1 cellular context compared by ENCODE assay signal in the genomic region with DNA sequence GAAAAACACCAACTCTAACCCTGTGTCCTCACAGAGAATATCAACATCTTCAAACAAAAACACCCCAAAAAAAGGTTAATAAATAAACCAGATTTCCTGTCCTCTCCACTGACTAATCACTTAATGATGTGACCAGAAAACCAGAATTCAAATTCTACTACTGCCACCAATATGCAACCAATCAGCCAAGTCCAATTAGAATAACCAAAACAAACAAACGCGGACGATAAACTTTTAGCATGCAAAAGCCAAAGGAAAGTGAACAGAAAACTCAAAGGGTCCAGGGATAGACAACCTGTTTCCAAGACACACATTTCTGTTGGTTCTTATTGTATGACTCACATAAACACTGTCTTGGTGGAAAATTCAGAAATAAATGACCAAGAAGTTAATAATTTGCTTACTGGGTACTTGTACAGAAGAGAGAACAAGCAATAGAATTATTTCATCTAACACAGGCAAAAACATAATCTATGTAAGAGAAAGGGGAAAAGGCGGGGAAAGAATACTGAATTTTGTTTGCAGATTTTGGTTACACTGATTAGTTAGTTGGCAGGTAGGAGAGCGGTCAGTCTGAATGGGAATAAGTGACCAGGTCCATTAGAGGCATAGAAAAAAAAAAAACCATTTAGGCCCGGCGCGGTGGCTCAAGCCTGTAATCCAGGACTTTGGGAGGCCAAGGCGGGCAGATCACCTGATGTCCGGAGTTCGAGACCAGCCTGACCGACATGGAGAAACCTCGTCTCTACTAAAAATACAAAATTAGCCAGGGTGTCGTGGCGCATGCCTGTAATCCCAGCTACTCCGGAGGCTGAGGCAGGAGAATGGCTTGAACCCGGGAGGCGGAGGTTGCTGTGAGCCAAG.
TF ChIP-seq lines count a peak whose summit lies in the region.

No MANE protein-coding gene starts in this region.

TF ChIP-seq in HepG2, 621 proteins besides CTCF, POLR2A, EP300 and RAD21 (continued from another document and continues in another):
- TF ChIP-seq, protein P1, sequence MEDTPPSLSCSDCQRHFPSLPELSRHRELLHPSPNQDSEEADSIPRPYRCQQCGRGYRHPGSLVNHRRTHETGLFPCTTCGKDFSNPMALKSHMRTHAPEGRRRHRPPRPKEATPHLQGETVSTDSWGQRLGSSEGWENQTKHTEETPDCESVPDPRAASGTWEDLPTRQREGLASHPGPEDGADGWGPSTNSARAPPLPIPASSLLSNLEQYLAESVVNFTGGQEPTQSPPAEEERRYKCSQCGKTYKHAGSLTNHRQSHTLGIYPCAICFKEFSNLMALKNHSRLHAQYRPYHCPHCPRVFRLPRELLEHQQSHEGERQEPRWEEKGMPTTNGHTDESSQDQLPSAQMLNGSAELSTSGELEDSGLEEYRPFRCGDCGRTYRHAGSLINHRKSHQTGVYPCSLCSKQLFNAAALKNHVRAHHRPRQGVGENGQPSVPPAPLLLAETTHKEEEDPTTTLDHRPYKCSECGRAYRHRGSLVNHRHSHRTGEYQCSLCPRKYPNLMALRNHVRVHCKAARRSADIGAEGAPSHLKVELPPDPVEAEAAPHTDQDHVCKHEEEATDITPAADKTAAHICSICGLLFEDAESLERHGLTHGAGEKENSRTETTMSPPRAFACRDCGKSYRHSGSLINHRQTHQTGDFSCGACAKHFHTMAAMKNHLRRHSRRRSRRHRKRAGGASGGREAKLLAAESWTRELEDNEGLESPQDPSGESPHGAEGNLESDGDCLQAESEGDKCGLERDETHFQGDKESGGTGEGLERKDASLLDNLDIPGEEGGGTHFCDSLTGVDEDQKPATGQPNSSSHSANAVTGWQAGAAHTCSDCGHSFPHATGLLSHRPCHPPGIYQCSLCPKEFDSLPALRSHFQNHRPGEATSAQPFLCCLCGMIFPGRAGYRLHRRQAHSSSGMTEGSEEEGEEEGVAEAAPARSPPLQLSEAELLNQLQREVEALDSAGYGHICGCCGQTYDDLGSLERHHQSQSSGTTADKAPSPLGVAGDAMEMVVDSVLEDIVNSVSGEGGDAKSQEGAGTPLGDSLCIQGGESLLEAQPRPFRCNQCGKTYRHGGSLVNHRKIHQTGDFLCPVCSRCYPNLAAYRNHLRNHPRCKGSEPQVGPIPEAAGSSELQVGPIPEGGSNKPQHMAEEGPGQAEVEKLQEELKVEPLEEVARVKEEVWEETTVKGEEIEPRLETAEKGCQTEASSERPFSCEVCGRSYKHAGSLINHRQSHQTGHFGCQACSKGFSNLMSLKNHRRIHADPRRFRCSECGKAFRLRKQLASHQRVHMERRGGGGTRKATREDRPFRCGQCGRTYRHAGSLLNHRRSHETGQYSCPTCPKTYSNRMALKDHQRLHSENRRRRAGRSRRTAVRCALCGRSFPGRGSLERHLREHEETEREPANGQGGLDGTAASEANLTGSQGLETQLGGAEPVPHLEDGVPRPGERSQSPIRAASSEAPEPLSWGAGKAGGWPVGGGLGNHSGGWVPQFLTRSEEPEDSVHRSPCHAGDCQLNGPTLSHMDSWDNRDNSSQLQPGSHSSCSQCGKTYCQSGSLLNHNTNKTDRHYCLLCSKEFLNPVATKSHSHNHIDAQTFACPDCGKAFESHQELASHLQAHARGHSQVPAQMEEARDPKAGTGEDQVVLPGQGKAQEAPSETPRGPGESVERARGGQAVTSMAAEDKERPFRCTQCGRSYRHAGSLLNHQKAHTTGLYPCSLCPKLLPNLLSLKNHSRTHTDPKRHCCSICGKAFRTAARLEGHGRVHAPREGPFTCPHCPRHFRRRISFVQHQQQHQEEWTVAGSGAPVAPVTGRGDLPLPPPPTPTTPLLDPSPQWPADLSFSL (CRISPR knock-in tag; IDR thresholded peaks at IDR 0.05): no peak
- no peak for TF ChIP-seq PAF1 (CRISPR knock-in tag; IDR thresholded peaks at IDR 0.05)
- no peak for TF ChIP-seq ZNF10 (CRISPR knock-in tag; IDR thresholded peaks at IDR 0.05; ENCODE audit: borderline replicate concordance, low read depth)
- no peak; the same call in 1 of the 2 replicates for TF ChIP-seq ATF1 (CRISPR knock-in tag; IDR thresholded peaks at IDR 0.05)
- TF ChIP-seq ZMYM3 (CRISPR knock-in tag; IDR thresholded peaks at IDR 0.05): peak; percentile 51; the same call in 1 of the 2 replicates
- peak; percentile 46; the same call in 1 of the 2 replicates for TF ChIP-seq KDM2A (CRISPR knock-in tag; IDR thresholded peaks at IDR 0.05; ENCODE audit: borderline replicate concordance, low read depth)
- TF ChIP-seq, protein P2, sequence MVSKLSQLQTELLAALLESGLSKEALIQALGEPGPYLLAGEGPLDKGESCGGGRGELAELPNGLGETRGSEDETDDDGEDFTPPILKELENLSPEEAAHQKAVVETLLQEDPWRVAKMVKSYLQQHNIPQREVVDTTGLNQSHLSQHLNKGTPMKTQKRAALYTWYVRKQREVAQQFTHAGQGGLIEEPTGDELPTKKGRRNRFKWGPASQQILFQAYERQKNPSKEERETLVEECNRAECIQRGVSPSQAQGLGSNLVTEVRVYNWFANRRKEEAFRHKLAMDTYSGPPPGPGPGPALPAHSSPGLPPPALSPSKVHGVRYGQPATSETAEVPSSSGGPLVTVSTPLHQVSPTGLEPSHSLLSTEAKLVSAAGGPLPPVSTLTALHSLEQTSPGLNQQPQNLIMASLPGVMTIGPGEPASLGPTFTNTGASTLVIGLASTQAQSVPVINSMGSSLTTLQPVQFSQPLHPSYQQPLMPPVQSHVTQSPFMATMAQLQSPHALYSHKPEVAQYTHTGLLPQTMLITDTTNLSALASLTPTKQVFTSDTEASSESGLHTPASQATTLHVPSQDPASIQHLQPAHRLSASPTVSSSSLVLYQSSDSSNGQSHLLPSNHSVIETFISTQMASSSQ (IDR thresholded peaks at IDR 0.05; ENCODE audit: low read depth): peak; percentile 91
- TF ChIP-seq, protein P2 (CRISPR knock-in tag; IDR thresholded peaks at IDR 0.05; ENCODE audit: borderline replicate concordance): peak; percentile 88; the same call in 1 of the 2 replicates
- no peak for TF ChIP-seq SNAI1 (CRISPR knock-in tag; IDR thresholded peaks at IDR 0.05; ENCODE audit: borderline replicate concordance)
- TF ChIP-seq CHD4 (IDR thresholded peaks at IDR 0.05; ENCODE audit: borderline replicate concordance, low read length): peak; percentile 72
- TF ChIP-seq CREM (IDR thresholded peaks at IDR 0.05): no peak; the same call in 1 of the 2 replicates
- no peak for TF ChIP-seq CREM (CRISPR knock-in tag; IDR thresholded peaks at IDR 0.05)
- TF ChIP-seq, protein P3, sequence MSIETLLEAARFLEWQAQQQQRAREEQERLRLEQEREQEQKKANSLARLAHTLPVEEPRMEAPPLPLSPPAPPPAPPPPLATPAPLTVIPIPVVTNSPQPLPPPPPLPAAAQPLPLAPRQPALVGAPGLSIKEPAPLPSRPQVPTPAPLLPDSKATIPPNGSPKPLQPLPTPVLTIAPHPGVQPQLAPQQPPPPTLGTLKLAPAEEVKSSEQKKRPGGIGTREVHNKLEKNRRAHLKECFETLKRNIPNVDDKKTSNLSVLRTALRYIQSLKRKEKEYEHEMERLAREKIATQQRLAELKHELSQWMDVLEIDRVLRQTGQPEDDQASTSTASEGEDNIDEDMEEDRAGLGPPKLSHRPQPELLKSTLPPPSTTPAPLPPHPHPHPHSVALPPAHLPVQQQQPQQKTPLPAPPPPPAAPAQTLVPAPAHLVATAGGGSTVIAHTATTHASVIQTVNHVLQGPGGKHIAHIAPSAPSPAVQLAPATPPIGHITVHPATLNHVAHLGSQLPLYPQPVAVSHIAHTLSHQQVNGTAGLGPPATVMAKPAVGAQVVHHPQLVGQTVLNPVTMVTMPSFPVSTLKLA (IDR thresholded peaks at IDR 0.05): no peak
- TF ChIP-seq ZNF441 (CRISPR knock-in tag; IDR thresholded peaks at IDR 0.05; ENCODE audit: borderline replicate concordance): no peak; the same call in 1 of the 2 replicates
- TF ChIP-seq, protein P4, sequence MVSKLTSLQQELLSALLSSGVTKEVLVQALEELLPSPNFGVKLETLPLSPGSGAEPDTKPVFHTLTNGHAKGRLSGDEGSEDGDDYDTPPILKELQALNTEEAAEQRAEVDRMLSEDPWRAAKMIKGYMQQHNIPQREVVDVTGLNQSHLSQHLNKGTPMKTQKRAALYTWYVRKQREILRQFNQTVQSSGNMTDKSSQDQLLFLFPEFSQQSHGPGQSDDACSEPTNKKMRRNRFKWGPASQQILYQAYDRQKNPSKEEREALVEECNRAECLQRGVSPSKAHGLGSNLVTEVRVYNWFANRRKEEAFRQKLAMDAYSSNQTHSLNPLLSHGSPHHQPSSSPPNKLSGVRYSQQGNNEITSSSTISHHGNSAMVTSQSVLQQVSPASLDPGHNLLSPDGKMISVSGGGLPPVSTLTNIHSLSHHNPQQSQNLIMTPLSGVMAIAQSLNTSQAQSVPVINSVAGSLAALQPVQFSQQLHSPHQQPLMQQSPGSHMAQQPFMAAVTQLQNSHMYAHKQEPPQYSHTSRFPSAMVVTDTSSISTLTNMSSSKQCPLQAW (CRISPR knock-in tag; IDR thresholded peaks at IDR 0.05): peak; percentile 47; the same call in 1 of the 2 replicates
- TF ChIP-seq ARID2 (CRISPR knock-in tag; IDR thresholded peaks at IDR 0.05; ENCODE audit: borderline replicate concordance): no peak
- TF ChIP-seq, protein P5, sequence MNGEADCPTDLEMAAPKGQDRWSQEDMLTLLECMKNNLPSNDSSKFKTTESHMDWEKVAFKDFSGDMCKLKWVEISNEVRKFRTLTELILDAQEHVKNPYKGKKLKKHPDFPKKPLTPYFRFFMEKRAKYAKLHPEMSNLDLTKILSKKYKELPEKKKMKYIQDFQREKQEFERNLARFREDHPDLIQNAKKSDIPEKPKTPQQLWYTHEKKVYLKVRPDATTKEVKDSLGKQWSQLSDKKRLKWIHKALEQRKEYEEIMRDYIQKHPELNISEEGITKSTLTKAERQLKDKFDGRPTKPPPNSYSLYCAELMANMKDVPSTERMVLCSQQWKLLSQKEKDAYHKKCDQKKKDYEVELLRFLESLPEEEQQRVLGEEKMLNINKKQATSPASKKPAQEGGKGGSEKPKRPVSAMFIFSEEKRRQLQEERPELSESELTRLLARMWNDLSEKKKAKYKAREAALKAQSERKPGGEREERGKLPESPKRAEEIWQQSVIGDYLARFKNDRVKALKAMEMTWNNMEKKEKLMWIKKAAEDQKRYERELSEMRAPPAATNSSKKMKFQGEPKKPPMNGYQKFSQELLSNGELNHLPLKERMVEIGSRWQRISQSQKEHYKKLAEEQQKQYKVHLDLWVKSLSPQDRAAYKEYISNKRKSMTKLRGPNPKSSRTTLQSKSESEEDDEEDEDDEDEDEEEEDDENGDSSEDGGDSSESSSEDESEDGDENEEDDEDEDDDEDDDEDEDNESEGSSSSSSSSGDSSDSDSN (CRISPR knock-in tag; IDR thresholded peaks at IDR 0.05): 0 out of 2 replicates have a peak, but pooled peaks have one; percentile 11
- TF ChIP-seq KDM5A (IDR thresholded peaks at IDR 0.05; ENCODE audit: borderline replicate concordance, low read length): no peak; the same call in 1 of the 2 replicates
- TF ChIP-seq, protein P6, sequence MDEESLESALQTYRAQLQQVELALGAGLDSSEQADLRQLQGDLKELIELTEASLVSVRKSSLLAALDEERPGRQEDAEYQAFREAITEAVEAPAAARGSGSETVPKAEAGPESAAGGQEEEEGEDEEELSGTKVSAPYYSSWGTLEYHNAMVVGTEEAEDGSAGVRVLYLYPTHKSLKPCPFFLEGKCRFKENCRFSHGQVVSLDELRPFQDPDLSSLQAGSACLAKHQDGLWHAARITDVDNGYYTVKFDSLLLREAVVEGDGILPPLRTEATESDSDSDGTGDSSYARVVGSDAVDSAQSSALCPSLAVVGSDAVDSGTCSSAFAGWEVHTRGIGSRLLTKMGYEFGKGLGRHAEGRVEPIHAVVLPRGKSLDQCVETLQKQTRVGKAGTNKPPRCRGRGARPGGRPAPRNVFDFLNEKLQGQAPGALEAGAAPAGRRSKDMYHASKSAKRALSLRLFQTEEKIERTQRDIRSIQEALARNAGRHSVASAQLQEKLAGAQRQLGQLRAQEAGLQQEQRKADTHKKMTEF (CRISPR knock-in tag; IDR thresholded peaks at IDR 0.05): peak; percentile 70
- TF ChIP-seq, protein P7, sequence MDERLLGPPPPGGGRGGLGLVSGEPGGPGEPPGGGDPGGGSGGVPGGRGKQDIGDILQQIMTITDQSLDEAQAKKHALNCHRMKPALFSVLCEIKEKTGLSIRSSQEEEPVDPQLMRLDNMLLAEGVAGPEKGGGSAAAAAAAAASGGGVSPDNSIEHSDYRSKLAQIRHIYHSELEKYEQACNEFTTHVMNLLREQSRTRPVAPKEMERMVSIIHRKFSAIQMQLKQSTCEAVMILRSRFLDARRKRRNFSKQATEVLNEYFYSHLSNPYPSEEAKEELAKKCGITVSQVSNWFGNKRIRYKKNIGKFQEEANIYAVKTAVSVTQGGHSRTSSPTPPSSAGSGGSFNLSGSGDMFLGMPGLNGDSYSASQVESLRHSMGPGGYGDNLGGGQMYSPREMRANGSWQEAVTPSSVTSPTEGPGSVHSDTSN (CRISPR knock-in tag; IDR thresholded peaks at IDR 0.05): no peak
- TF ChIP-seq ZBTB38 (CRISPR knock-in tag; IDR thresholded peaks at IDR 0.05): peak; percentile 33; the same call in 1 of the 2 replicates
- TF ChIP-seq SIN3A (IDR thresholded peaks at IDR 0.05; ENCODE audit: borderline replicate concordance, low read depth, low read length): peak; percentile 73; the same call in 1 of the 2 replicates
- TF ChIP-seq ATRX (CRISPR knock-in tag; IDR thresholded peaks at IDR 0.05; ENCODE audit: borderline replicate concordance): no peak
- TF ChIP-seq STAT5B (CRISPR knock-in tag; IDR thresholded peaks at IDR 0.05): no peak
